ENCODE assay signal across 10 cellular contexts in genomic region chr13:46655727-46656180, GRCh38.
DNase-seq lines count a peak whose midpoint lies in the region; ATAC-seq, FAIRE-seq and TF ChIP-seq lines count a peak whose summit lies in the region.
"Had no signal": no experiment of that assay in that cellular context is flagged by ENCODE, and none has a peak within 500 bp of the region (broad histone marks: within the 10 kb centered on the region; RNA-seq: fewer than 3 reads in every experiment).

No MANE protein-coding gene starts in this region.

- FAIRE-seq in pancreas (lab: Jason Lieb, UNC): no peak

- no peak for TF ChIP-seq CTCF in pancreas (IDR thresholded peaks at IDR 0.05)

- no peak overlapping the region for H3K4me3 ChIP-seq in BLaER1 treated with 17β-estradiol and CSF1 and Interleukin-3, amounts not matched to agents 10 nM and 100 nM
- H3K4me3 ChIP-seq in pancreas: no peak overlapping the region

- peak overlapping the region in 2 of 11 experiments; percentile 1 to 26; a peak in 2 of 22 replicates for H3K9ac ChIP-seq in BLaER1 treated with 17β-estradiol and CSF1 and Interleukin-3, amounts not matched to agents 10 nM and 100 nM

- peak; percentile 30 for ATAC-seq in SK-N-SH treated with all-trans-retinoic acid at 6 μM for 48 hours
- ATAC-seq in left cardiac atrium: peak; percentile 59 to 76
- peak; percentile 34 to 65 (median 52) for ATAC-seq in pancreas
- ATAC-seq in GM21526 (IDR thresholded peaks at IDR 0.05; ENCODE audit: low FRiP score, unreplicated experiment): no peak
- no peak for ATAC-seq in GM18867 (IDR thresholded peaks at IDR 0.05; ENCODE audit: unreplicated experiment)
- ATAC-seq: Panc1 had no signal

- peaks cover 6 to 59% (median 42%) of the 10 kb centered on the region in 11 experiments; a peak in 21 of 22 replicates for H3K36me3 ChIP-seq in BLaER1 treated with 17β-estradiol and CSF1 and Interleukin-3, amounts not matched to agents 10 nM and 100 nM
- no peaks in the 10 kb centered on the region for H3K36me3 ChIP-seq in pancreas

- DNase-seq in left cardiac atrium (no peak), pancreas (peak in 1 of 6 donors; percentile 34), NCI-H226 (no peak), posterior vena cava (ENCODE audit: low spot score) (no peak)
- DNase-seq: amygdala had no signal

- peak overlapping the region in 9 of 11 experiments; percentile 16 to 65 (median 39); a peak in 16 of 22 replicates for H3K27ac ChIP-seq in BLaER1 treated with 17β-estradiol and CSF1 and Interleukin-3, amounts not matched to agents 10 nM and 100 nM
- H3K27ac ChIP-seq in pancreas: peak overlapping the region in 2 of 4 donors; percentile 1 to 56

- peaks cover 0 to 16% (median 11%) of the 10 kb centered on the region in 11 experiments; a peak in 8 of 22 replicates for H3K9me3 ChIP-seq in BLaER1 treated with 17β-estradiol and CSF1 and Interleukin-3, amounts not matched to agents 10 nM and 100 nM (replicated peaks in 1 of 11)
- no peaks in the 10 kb centered on the region for H3K9me3 ChIP-seq in pancreas

- WGBS in pancreas, 2 donors: 42 to 43% methylated on average over 7 of the region's 7 CpGs

- intact Hi-C loops in left cardiac atrium (cut with DNase I): no loop called here
- intact Hi-C loops in pancreas (cut with DNase I): no loop called here
- intact Hi-C loops in posterior vena cava (cut with DNase I): no loop called here

- H3K27me3 ChIP-seq in BLaER1 treated with 17β-estradiol and CSF1 and Interleukin-3, amounts not matched to agents 10 nM and 100 nM: no peaks in the 10 kb centered on the region
- H3K27me3 ChIP-seq in pancreas: no peaks in the 10 kb centered on the region

- peaks cover 11 to 31% (median 16%) of the 10 kb centered on the region in 10 experiments for H3K4me1 ChIP-seq in BLaER1 treated with 17β-estradiol and CSF1 and Interleukin-3, amounts not matched to agents 10 nM and 100 nM
- H3K4me1 ChIP-seq in pancreas: peaks cover 0 to 25% (median 9%) of the 10 kb centered on the region in 3 donors

- H3K4me2 ChIP-seq in BLaER1 treated with 17β-estradiol and CSF1 and Interleukin-3, amounts not matched to agents 10 nM and 100 nM: peak overlapping the region in 10 of 11 experiments; percentile 3 to 56 (median 38); a peak in 16 of 22 replicates

- peaks cover 0 to 42% (median 0%) of the 10 kb centered on the region in 11 experiments; a peak in 3 of 22 replicates for H4K20me1 ChIP-seq in BLaER1 treated with 17β-estradiol and CSF1 and Interleukin-3, amounts not matched to agents 10 nM and 100 nM

TF ChIP-seq in SK-N-SH treated with all-trans-retinoic acid at 6 μM for 48 hours, 23 proteins besides CTCF, POLR2A, EP300 and RAD21:
- TF ChIP-seq ISL1 (CRISPR knock-in tag; IDR thresholded peaks at IDR 0.05) (peak; percentile 12), ZNF8 (CRISPR knock-in tag; IDR thresholded peaks at IDR 0.05) (no peak), RARB (CRISPR knock-in tag; IDR thresholded peaks at IDR 0.05) (no peak), ZNF70 (CRISPR knock-in tag; IDR thresholded peaks at IDR 0.05) (no peak)
- TF ChIP-seq, protein P1, sequence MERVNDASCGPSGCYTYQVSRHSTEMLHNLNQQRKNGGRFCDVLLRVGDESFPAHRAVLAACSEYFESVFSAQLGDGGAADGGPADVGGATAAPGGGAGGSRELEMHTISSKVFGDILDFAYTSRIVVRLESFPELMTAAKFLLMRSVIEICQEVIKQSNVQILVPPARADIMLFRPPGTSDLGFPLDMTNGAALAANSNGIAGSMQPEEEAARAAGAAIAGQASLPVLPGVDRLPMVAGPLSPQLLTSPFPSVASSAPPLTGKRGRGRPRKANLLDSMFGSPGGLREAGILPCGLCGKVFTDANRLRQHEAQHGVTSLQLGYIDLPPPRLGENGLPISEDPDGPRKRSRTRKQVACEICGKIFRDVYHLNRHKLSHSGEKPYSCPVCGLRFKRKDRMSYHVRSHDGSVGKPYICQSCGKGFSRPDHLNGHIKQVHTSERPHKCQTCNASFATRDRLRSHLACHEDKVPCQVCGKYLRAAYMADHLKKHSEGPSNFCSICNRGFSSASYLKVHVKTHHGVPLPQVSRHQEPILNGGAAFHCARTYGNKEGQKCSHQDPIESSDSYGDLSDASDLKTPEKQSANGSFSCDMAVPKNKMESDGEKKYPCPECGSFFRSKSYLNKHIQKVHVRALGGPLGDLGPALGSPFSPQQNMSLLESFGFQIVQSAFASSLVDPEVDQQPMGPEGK (CRISPR knock-in tag; IDR thresholded peaks at IDR 0.05; ENCODE audit: borderline replicate concordance): no peak

Comparison
In these comparisons a context has a peak if more than half of its experiments do, and no peak if none do; other contexts are left out.
1. ATAC-seq: peak in SK-N-SH treated with all-trans-retinoic acid at 6 μM for 48 hours (single experiment), left cardiac atrium (2 of 2) and pancreas (4 of 4); none in GM21526 (single experiment) and GM18867 (single experiment).